ENCODE assay signal across 33 cellular contexts in the genomic region with DNA sequence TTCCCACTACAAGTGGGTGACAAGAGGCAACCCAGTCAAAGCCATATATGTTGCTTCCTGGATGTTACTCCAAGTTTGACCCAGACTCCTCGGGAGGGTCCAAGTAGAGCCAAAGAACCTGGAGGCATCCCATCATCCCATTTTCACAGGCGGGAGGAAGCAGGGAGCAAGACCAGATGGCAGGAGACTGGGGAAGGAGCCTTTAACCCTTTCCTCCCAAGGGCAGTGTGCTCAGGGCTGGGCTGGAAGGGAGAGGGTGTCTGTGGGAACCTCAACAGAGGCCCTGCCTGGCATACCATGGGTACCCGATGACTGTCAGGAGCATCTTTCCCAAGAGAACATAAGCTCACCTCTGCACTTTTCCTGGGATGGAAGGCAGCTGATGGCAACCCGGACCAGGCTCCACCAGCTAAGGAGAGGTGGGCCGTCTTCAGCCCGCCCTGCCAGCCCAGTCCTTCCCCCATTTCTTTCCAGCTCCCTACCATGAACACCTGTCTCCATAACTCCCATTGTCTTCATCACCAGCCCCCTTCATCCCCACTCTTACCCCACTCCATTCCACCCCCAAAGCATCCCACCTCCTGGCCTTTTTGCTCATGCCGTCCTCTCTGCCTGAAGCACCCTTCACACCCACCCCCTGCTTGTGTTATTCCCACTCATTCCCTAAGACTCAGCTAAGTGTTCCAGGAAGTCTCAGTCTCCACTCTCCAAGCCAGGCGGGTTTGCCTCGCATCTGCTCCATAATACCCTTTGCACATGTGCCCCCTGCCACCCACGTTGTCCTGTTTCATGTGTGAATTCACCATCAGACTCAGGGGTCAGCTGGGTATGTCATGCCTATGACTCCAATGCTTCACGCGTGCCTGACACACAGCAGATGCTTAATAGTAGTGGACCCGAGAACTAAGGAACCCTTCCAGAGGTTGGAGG. TPM values are rescaled to one million over a fixed set of nuclear protein-coding genes. Genes with fewer than 3 reads are reported as not detected.
DNase-seq lines count a peak whose midpoint lies in the region; ATAC-seq and TF ChIP-seq lines count a peak whose summit lies in the region.
"Had no signal": no experiment of that assay in that cellular context is flagged by ENCODE, and none has a peak within 500 bp of the region (broad histone marks: within the 10 kb centered on the region; RNA-seq: fewer than 3 reads in every experiment).

No MANE protein-coding gene starts in this region.

- H3K4me1 Mint-ChIP-seq in activated T-helper 17 cell treated with anti-CD3 and anti-CD28 coated beads, Interleukin-2, amount 50 U/mL, for 72 hours: peaks cover 7% of the 10 kb centered on the region

- H4K8ac ChIP-seq in neuronal stem cell (ENCODE audit: low read depth, low read length): no peak overlapping the region

- DNase-seq in HCT116 (ENCODE audit: low read depth, low spot score) (no peak), neuronal stem cell (ENCODE audit: low spot score) (no peak), medulla oblongata (ENCODE audit: extremely low spot score) (no peak), NCI-H2227 treated with DMSO at 0.1 percent for 48 hours (lab: John Stamatoyannopoulos, UW) (no peak)
- DNase-seq: activated CD4-positive, alpha-beta T cell treated with anti-CD3 and anti-CD28 coated beads, Interleukin-2, amount 50 U/mL, for 48 hours; activated CD4-positive, CD25-positive, alpha-beta regulatory T cell treated with anti-CD3 and anti-CD28 coated beads, Interleukin-2, amount 50 U/mL, for 72 hours; activated CD8-positive, alpha-beta memory T cell treated with anti-CD3 and anti-CD28 coated beads, Interleukin-2, amount 50 U/mL, for 4 hours; activated naive CD4-positive, alpha-beta T cell treated with anti-CD3 and anti-CD28 coated beads for 36 hours; CD4-positive, alpha-beta memory T cell; central memory CD4-positive, alpha-beta T cell; cortex of kidney; DMS153; effector memory CD8-positive, alpha-beta T cell; glutamatergic neuron; MG63; NCI-H1105; NCI-H187 treated with DMSO at 0.1 percent for 48 hours; NCI-H526; PC-3; stimulated activated CD4-positive, alpha-beta T cell treated with anti-CD3 and anti-CD28 coated beads, Interleukin-2, amount 100 ng/mL, for 48 hours; stomach; uterus had no signal

- CTCF ChIA-PET in HCT116 (lab: Charles Lee): interaction anchor here (1.0 to 2.2 kb wide), 3 partner anchors 12 to 35 kb away, joined by 3 to 7 read pairs (median 3); a partner anchor contains a TSS

- no peaks in the 10 kb centered on the region for H3K9me2 ChIP-seq in HCT116 (ENCODE audit: insufficient read depth)

- BruUV-seq in HCT116 (replicated peaks; lab: Mats Ljungman, UMichigan): no TSS peak

- no peaks in the 10 kb centered on the region for H3K79me1 ChIP-seq in neuronal stem cell (ENCODE audit: low read depth, low read length)

- peak overlapping the region; percentile 26 for H2BK5ac ChIP-seq in neuronal stem cell (ENCODE audit: low read length)

- no peak overlapping the region for H2AK5ac ChIP-seq in neuronal stem cell (ENCODE audit: low read depth, low read length)

- TF ChIP-seq POLR2A in HCT116 (IDR thresholded peaks at IDR 0.05; ENCODE audit: borderline replicate concordance, extremely low read depth, insufficient read depth, insufficient read length): no peak

- H3K4me1 ChIP-seq in HCT116 (ENCODE audit: control insufficient read depth in 1 of 2, insufficient read depth in 2 of 2, low read length in 2 of 2): peaks cover 90 to 91% of the 10 kb centered on the region in 2 experiments
- peaks cover 8 to 20% of the 10 kb centered on the region in 2 donors for H3K4me1 ChIP-seq in neuronal stem cell (ENCODE audit: control insufficient read depth in 2 of 2, insufficient read depth in 1 of 2, low read depth in 1 of 2, low read length in 2 of 2)
- H3K4me1 ChIP-seq: neural progenitor cell had no signal

- no peak overlapping the region for H3K4me3 Mint-ChIP-seq in activated T-helper 17 cell treated with anti-CD3 and anti-CD28 coated beads, Interleukin-2, amount 50 U/mL, for 72 hours
- H3K4me3 Mint-ChIP-seq: activated naive CD4-positive, alpha-beta T cell treated with anti-CD3 and anti-CD28 coated beads for 36 hours; activated T-helper 1 cell treated with anti-CD3 and anti-CD28 coated beads, Interleukin-12 subunit alpha, Interleukin-12 subunit beta, Interleukin-2, Interleukin-4 antibody, amounts not matched to agents 30 ng/mL and 10 ng/mL and 1 ng/mL, durations not matched to agents 14 hours and 24 hours and 36 hours; CD4-positive, alpha-beta memory T cell; effector memory CD8-positive, alpha-beta T cell; memory B cell; neural progenitor cell had no signal

- H3K4me3 ChIP-seq in HCT116 (replicated peaks in 1 of 2; ENCODE audit: low read depth in 1 of 2, low read length in 2 of 2): no peak overlapping the region
- no peak overlapping the region for H3K4me3 ChIP-seq in neuronal stem cell (ENCODE audit: low read length in 2 of 2)
- H3K4me3 ChIP-seq: GM12878, MG63, neural progenitor cell, stomach, uterus had no signal

- peak overlapping the region; percentile 13; the same call in 1 of the 2 replicates for H3K4me2 ChIP-seq in HCT116 (ENCODE audit: low read length)
- no peak overlapping the region for H3K4me2 ChIP-seq in neuronal stem cell (ENCODE audit: insufficient read depth, low read length, poor library complexity, severe bottlenecking)
- H3K4me2 ChIP-seq: KMS-11, neural progenitor cell had no signal

- no CpG with 5 or more reads among the region's 13 CpGs for WGBS in neuronal stem cell (ENCODE audit: extremely low coverage in 2 of 2, insufficient read length in 2 of 2, insufficient replicate concordance in 1 of 2), 2 donors

- no peak overlapping the region for H2AFZ ChIP-seq in HCT116 (ENCODE audit: low read depth, low read length, poor library complexity, severe bottlenecking)
- no peak overlapping the region for H2AFZ ChIP-seq in neuronal stem cell (ENCODE audit: low read length)
- H2AFZ ChIP-seq: neural progenitor cell had no signal

- H2BK120ac ChIP-seq in neuronal stem cell (ENCODE audit: low read depth, low read length): no peak overlapping the region

- H3K9ac ChIP-seq in HCT116 (ENCODE audit: low read length): no peak overlapping the region
- H3K9ac ChIP-seq in neuronal stem cell (ENCODE audit: low read depth, low read length, poor library complexity): no peak overlapping the region
- H3K9ac ChIP-seq: KMS-11, neural progenitor cell had no signal

- no peak for TF ChIP-seq CTCF in HCT116 (IDR thresholded peaks at IDR 0.05 in 2 of 3, conservative IDR thresholded peaks at IDR 0.05 in 1 of 3; ENCODE audit: borderline replicate concordance in 1 of 3, insufficient read depth in 1 of 3, low read depth in 2 of 3, low read length in 2 of 3)

- intact Hi-C loops in HCT116 (cut with micrococcal nuclease): no loop called here

- no peak overlapping the region for H3K27ac ChIP-seq in HCT116 (ENCODE audit: low read depth, low read length)
- H3K27ac ChIP-seq in neuronal stem cell (replicated peaks; ENCODE audit: low read length): no peak overlapping the region
- H3K27ac ChIP-seq: KMS-11, neural progenitor cell, stomach, uterus had no signal

- POLR2A ChIA-PET in HCT116 (lab: Charles Lee): no interaction called here

- no peaks in the 10 kb centered on the region for H3K27me3 ChIP-seq in HCT116 (ENCODE audit: insufficient read depth, low read length)
- peaks cover 0 to 3% (median 0%) of the 10 kb centered on the region in 3 experiments for H3K27me3 ChIP-seq in neuronal stem cell (ENCODE audit: control insufficient read depth in 3 of 3, insufficient read depth in 3 of 3, low read depth in 1 of 3, low read length in 3 of 3)
- H3K27me3 ChIP-seq: MG63, neural progenitor cell, stomach, uterus had no signal

- H3K9me3 ChIP-seq in HCT116 (ENCODE audit: control insufficient read depth in 1 of 2, insufficient read depth in 1 of 2, low read depth in 1 of 2, low read length in 2 of 2): no peaks in the 10 kb centered on the region
- peaks cover 0 to 2% of the 10 kb centered on the region in 2 donors for H3K9me3 ChIP-seq in neuronal stem cell (replicated peaks in 1 of 2; ENCODE audit: control insufficient read depth in 2 of 2, insufficient read depth in 1 of 2, low read depth in 1 of 2, low read length in 2 of 2)
- H3K9me3 ChIP-seq: MG63, stomach, uterus had no signal

- no peaks in the 10 kb centered on the region for H3K36me3 Mint-ChIP-seq in activated T-helper 17 cell treated with anti-CD3 and anti-CD28 coated beads, Interleukin-2, amount 50 U/mL, for 72 hours (ENCODE audit: low read depth)
- H3K36me3 Mint-ChIP-seq: CD4-positive, alpha-beta memory T cell; memory B cell; neural progenitor cell had no signal

- no peak overlapping the region for H4K91ac ChIP-seq in neuronal stem cell (ENCODE audit: low read depth, low read length, poor library complexity)

- H3K4ac ChIP-seq in neuronal stem cell (ENCODE audit: low read length): no peak overlapping the region

- no peak for ATAC-seq in HCT116
- no peak for ATAC-seq in activated T-helper 17 cell treated with anti-CD3 and anti-CD28 coated beads, Interleukin-2, amount 50 U/mL, for 72 hours (replicated peaks)
- ATAC-seq in HG03571 (IDR thresholded peaks at IDR 0.05; ENCODE audit: unreplicated experiment): no peak
- ATAC-seq: effector memory CD8-positive, alpha-beta T cell; esophagus mucosa; GM12878; PC-3; right cardiac atrium; Right ventricle myocardium inferior had no signal

- H3K9me3 Mint-ChIP-seq in activated T-helper 17 cell treated with anti-CD3 and anti-CD28 coated beads, Interleukin-2, amount 50 U/mL, for 72 hours: no peaks in the 10 kb centered on the region
- H3K9me3 Mint-ChIP-seq: activated naive CD4-positive, alpha-beta T cell treated with anti-CD3 and anti-CD28 coated beads for 36 hours; activated T-helper 1 cell treated with anti-CD3 and anti-CD28 coated beads, Interleukin-12 subunit alpha, Interleukin-12 subunit beta, Interleukin-2, Interleukin-4 antibody, amounts not matched to agents 30 ng/mL and 10 ng/mL and 1 ng/mL, durations not matched to agents 14 hours and 24 hours and 36 hours; CD4-positive, alpha-beta memory T cell; effector memory CD8-positive, alpha-beta T cell; memory B cell; neural progenitor cell had no signal

- peak overlapping the region; percentile 76 for H3K18ac ChIP-seq in neuronal stem cell (ENCODE audit: low read length)

- H3K36me3 ChIP-seq in HCT116 (ENCODE audit: control insufficient read depth in 1 of 2, insufficient read depth in 2 of 2, low read length in 2 of 2): no peaks in the 10 kb centered on the region
- H3K36me3 ChIP-seq in neuronal stem cell (replicated peaks in 1 of 2; ENCODE audit: control insufficient read depth in 2 of 2, insufficient read depth in 2 of 2, low read length in 2 of 2): no peaks in the 10 kb centered on the region
- H3K36me3 ChIP-seq: MG63, neural progenitor cell, stomach, uterus had no signal

- H3K27ac Mint-ChIP-seq in activated T-helper 17 cell treated with anti-CD3 and anti-CD28 coated beads, Interleukin-2, amount 50 U/mL, for 72 hours: peak overlapping the region; percentile 51
- H3K27ac Mint-ChIP-seq: activated naive CD4-positive, alpha-beta T cell treated with anti-CD3 and anti-CD28 coated beads for 36 hours; activated T-helper 1 cell treated with anti-CD3 and anti-CD28 coated beads, Interleukin-12 subunit alpha, Interleukin-12 subunit beta, Interleukin-2, Interleukin-4 antibody, amounts not matched to agents 30 ng/mL and 10 ng/mL and 1 ng/mL, durations not matched to agents 14 hours and 24 hours and 36 hours; effector memory CD8-positive, alpha-beta T cell; memory B cell; neural progenitor cell had no signal

- H3K23ac ChIP-seq in neuronal stem cell (ENCODE audit: low read depth, low read length, poor library complexity): no peak overlapping the region

- no peak for TF ChIP-seq RAD21 in HCT116 (IDR thresholded peaks at IDR 0.05; ENCODE audit: low read depth)

- no peaks in the 10 kb centered on the region for H3K79me2 ChIP-seq in HCT116 (ENCODE audit: insufficient read depth, low read length)

- no peak overlapping the region for H2BK15ac ChIP-seq in neuronal stem cell (ENCODE audit: low read length)

- H2BK12ac ChIP-seq in neuronal stem cell (ENCODE audit: low read length): no peak overlapping the region

- no peaks in the 10 kb centered on the region for H3K27me3 Mint-ChIP-seq in activated T-helper 17 cell treated with anti-CD3 and anti-CD28 coated beads, Interleukin-2, amount 50 U/mL, for 72 hours
- H3K27me3 Mint-ChIP-seq: CD4-positive, alpha-beta memory T cell had no signal

- H4K20me1 ChIP-seq in HCT116 (ENCODE audit: insufficient read depth): no peaks in the 10 kb centered on the region

- RAD21 ChIA-PET in HCT116 (lab: Charles Lee; ENCODE audit: low non-redundant PET in 1 of 2, low total read pairs in 2 of 2, uncharacterized antibody in 2 of 2, unreplicated experiment in 2 of 2): interaction anchor here in 1 of 2 experiments (0.9 kb wide), 1 partner anchor 12 kb away, joined by 3 read pairs; no protein-coding TSS in a partner anchor

- H3K14ac ChIP-seq in neuronal stem cell (ENCODE audit: low read length): peak overlapping the region; percentile 1

RNA-seq across cellular contexts. Expression of a gene that starts 5.9 kb away (rescaled TPM):
- total RNA-seq in HCT116 (2021; ENCODE audit: unreplicated experiment): 79.3 TPM
- 60.1 and 73.5 TPM in 2 replicates for polyA plus RNA-seq in HCT116 (2012)
- 10 to 100 TPM in 1 of 2 donors, 1 to 10 TPM in 1; 5.4 to 14.6 TPM for total RNA-seq in activated T-helper 17 cell treated with anti-CD3 and anti-CD28 coated beads, Interleukin-2, amount 50 U/mL, for 72 hours
- polyA plus RNA-seq in neuronal stem cell (2013, experiment 1 of 2): 7.7 TPM
- 7.9 TPM for polyA plus RNA-seq in neuronal stem cell (2013, experiment 2 of 2)
- total RNA-seq: H4 had no signal

RNA-seq across cellular contexts. Expression of a gene that starts 27.9 kb away (rescaled TPM):
- total RNA-seq in HCT116 (2021; ENCODE audit: unreplicated experiment): 43.2 TPM
- polyA plus RNA-seq in HCT116 (2012): 25.9 and 27.2 TPM in 2 replicates
- 10 to 100 TPM; 10.3 to 14.5 TPM for total RNA-seq in activated T-helper 17 cell treated with anti-CD3 and anti-CD28 coated beads, Interleukin-2, amount 50 U/mL, for 72 hours
- polyA plus RNA-seq in neuronal stem cell (2013, experiment 1 of 2): 7.3 TPM
- polyA plus RNA-seq in neuronal stem cell (2013, experiment 2 of 2): 6.9 TPM

RNA-seq across cellular contexts. Expression of a gene that starts 34.9 kb away (rescaled TPM):
- total RNA-seq in HCT116 (2021; ENCODE audit: unreplicated experiment): 23.3 TPM
- 17.9 and 19.0 TPM in 2 replicates for polyA plus RNA-seq in HCT116 (2012)
- 10 to 100 TPM; 21.3 to 22.1 TPM for total RNA-seq in activated T-helper 17 cell treated with anti-CD3 and anti-CD28 coated beads, Interleukin-2, amount 50 U/mL, for 72 hours
- 24.7 TPM for polyA plus RNA-seq in neuronal stem cell (2013, experiment 1 of 2)
- polyA plus RNA-seq in neuronal stem cell (2013, experiment 2 of 2): 24.7 TPM

RNA-seq across cellular contexts. Expression of a gene that starts 35.1 kb away (rescaled TPM):
- 407 TPM for total RNA-seq in HCT116 (2021; ENCODE audit: unreplicated experiment)
- polyA plus RNA-seq in HCT116 (2012): 326 and 476 TPM in 2 replicates
- 100 to 1,000 TPM; 164 to 216 TPM for total RNA-seq in activated T-helper 17 cell treated with anti-CD3 and anti-CD28 coated beads, Interleukin-2, amount 50 U/mL, for 72 hours
- polyA plus RNA-seq in neuronal stem cell (2013, experiment 1 of 2): 310 TPM
- 301 TPM for polyA plus RNA-seq in neuronal stem cell (2013, experiment 2 of 2)

RNA-seq across cellular contexts. Expression of a gene that starts 49.7 kb away (rescaled TPM):
- total RNA-seq in HCT116 (2021; ENCODE audit: unreplicated experiment): 115 TPM
- polyA plus RNA-seq in HCT116 (2012): 108 and 113 TPM in 2 replicates
- 10 to 100 TPM; 56.0 to 64.9 TPM for total RNA-seq in activated T-helper 17 cell treated with anti-CD3 and anti-CD28 coated beads, Interleukin-2, amount 50 U/mL, for 72 hours
- 59.9 TPM for polyA plus RNA-seq in neuronal stem cell (2013, experiment 1 of 2)
- 58.9 TPM for polyA plus RNA-seq in neuronal stem cell (2013, experiment 2 of 2)
